Comparison of ENCODE assay signal across 1 cellular context in genomic region chr10:21535976-21536375, GRCh38.
TF ChIP-seq lines count a peak whose summit lies in the region.

No MANE protein-coding gene starts in this region.

TF ChIP-seq in HepG2, 621 proteins besides CTCF, POLR2A, EP300 and RAD21:
- peak; percentile 68; the same call in 1 of the 2 replicates for TF ChIP-seq ZNF770 (CRISPR knock-in tag; IDR thresholded peaks at IDR 0.05)
